In genomic region chr6:157764346-157765068, GRCh38 we compare ENCODE assay signal across 1 cellular context.
TF ChIP-seq lines count a peak whose summit lies in the region.

No MANE protein-coding gene starts in this region.

TF ChIP-seq in HEK293, 187 proteins besides CTCF, POLR2A, EP300 and RAD21 (continued from another document and continues in another):
- TF ChIP-seq ZNF175 (tag by site-specific recombination; IDR thresholded peaks at IDR 0.05) (no peak), KLF9 (tag by site-specific recombination; IDR thresholded peaks at IDR 0.05; ENCODE audit: low read depth) (no peak), PRDM10 (tag by site-specific recombination; IDR thresholded peaks at IDR 0.05) (peak; percentile 92), FEZF1 (tag by site-specific recombination; IDR thresholded peaks at IDR 0.05) (no peak), PRDM6 (tag by site-specific recombination; IDR thresholded peaks at IDR 0.05) (peak; percentile 80), ZNF302 (tag by site-specific recombination; IDR thresholded peaks at IDR 0.05; ENCODE audit: low read depth) (no peak), SP2 (tag by site-specific recombination; IDR thresholded peaks at IDR 0.05) (no peak), ZNF112 (tag by site-specific recombination; IDR thresholded peaks at IDR 0.05) (no peak), KLF16 (tag by site-specific recombination; IDR thresholded peaks at IDR 0.05) (no peak), SP3 (tag by site-specific recombination; IDR thresholded peaks at IDR 0.05) (0 out of 2 replicates have a peak, but pooled peaks have one; percentile 16), ZNF791 (tag by site-specific recombination; IDR thresholded peaks at IDR 0.05) (no peak), ZBTB26 (tag by site-specific recombination; optimal IDR thresholded peaks at IDR 0.05) (no peak), ZNF274 (IDR thresholded peaks at IDR 0.05; ENCODE audit: low read length) (no peak), ZNF274 (tag by site-specific recombination; IDR thresholded peaks at IDR 0.05; ENCODE audit: borderline replicate concordance) (no peak), ZNF585B (tag by site-specific recombination; IDR thresholded peaks at IDR 0.05) (no peak), ZNF677 (tag by site-specific recombination; IDR thresholded peaks at IDR 0.05) (no peak), ZNF645 (tag by site-specific recombination; IDR thresholded peaks at IDR 0.05) (no peak), ZNF639 (tag by site-specific recombination; IDR thresholded peaks at IDR 0.05) (peak; percentile 56; the same call in 1 of the 2 replicates), ZNF426 (tag by site-specific recombination; IDR thresholded peaks at IDR 0.05) (no peak), ZNF362 (tag by site-specific recombination; IDR thresholded peaks at IDR 0.05) (peak; percentile 99), ZNF548 (tag by site-specific recombination; IDR thresholded peaks at IDR 0.05) (no peak), BCL11A (tag by site-specific recombination; IDR thresholded peaks at IDR 0.05; ENCODE audit: low read depth) (no peak), ELK4 (IDR thresholded peaks at IDR 0.05; ENCODE audit: borderline replicate concordance, low read depth, low read length) (no peak), GLI4 (tag by site-specific recombination; IDR thresholded peaks at IDR 0.05) (no peak), ZBTB11 (tag by site-specific recombination; conservative IDR thresholded peaks at IDR 0.05; ENCODE audit: low read depth) (no peak), ZNF580 (tag by site-specific recombination; IDR thresholded peaks at IDR 0.05) (no peak), ZNF629 (tag by site-specific recombination; IDR thresholded peaks at IDR 0.05) (peak; percentile 84), ZNF843 (tag by site-specific recombination; IDR thresholded peaks at IDR 0.05) (peak; percentile 54; the same call in 1 of the 2 replicates), ZNF510 (tag by site-specific recombination; IDR thresholded peaks at IDR 0.05; ENCODE audit: insufficient replicate concordance) (no peak), ZBTB21 (tag by site-specific recombination; IDR thresholded peaks at IDR 0.05) (peak; percentile 83; the same call in 1 of the 2 replicates), ZNF140 (tag by site-specific recombination; IDR thresholded peaks at IDR 0.05) (no peak), ZNF184 (tag by site-specific recombination; IDR thresholded peaks at IDR 0.05) (0 out of 2 replicates have a peak, but pooled peaks have one; percentile 58), ZEB2 (tag by site-specific recombination; IDR thresholded peaks at IDR 0.05) (peak; percentile 56; the same call in 1 of the 2 replicates), ZBTB6 (tag by site-specific recombination; IDR thresholded peaks at IDR 0.05) (peak; percentile 65; the same call in 1 of the 2 replicates), GLIS2 (tag by site-specific recombination; IDR thresholded peaks at IDR 0.05) (peak; percentile 40; the same call in 1 of the 2 replicates), ZBTB17 (tag by site-specific recombination; IDR thresholded peaks at IDR 0.05) (peak; percentile 87), ZFP69B (tag by site-specific recombination; IDR thresholded peaks at IDR 0.05) (0 out of 2 replicates have a peak, but pooled peaks have one; percentile 9), ZNF473 (tag by site-specific recombination; IDR thresholded peaks at IDR 0.05) (no peak), ZNF239 (tag by site-specific recombination; IDR thresholded peaks at IDR 0.05) (no peak), ZNF792 (tag by site-specific recombination; IDR thresholded peaks at IDR 0.05) (no peak), ZNF837 (tag by site-specific recombination; IDR thresholded peaks at IDR 0.05) (no peak), ZNF701 (tag by site-specific recombination; IDR thresholded peaks at IDR 0.05) (no peak), ZNF513 (tag by site-specific recombination; IDR thresholded peaks at IDR 0.05) (no peak), ZNF521 (tag by site-specific recombination; IDR thresholded peaks at IDR 0.05) (no peak), ZNF660 (tag by site-specific recombination; IDR thresholded peaks at IDR 0.05) (peak; percentile 83), ZNF600 (tag by site-specific recombination; IDR thresholded peaks at IDR 0.05) (peak; percentile 93), ZNF335 (tag by site-specific recombination; conservative IDR thresholded peaks at IDR 0.05) (no peak), ZBTB48 (tag by site-specific recombination; IDR thresholded peaks at IDR 0.05) (no peak), ZNF785 (tag by site-specific recombination; IDR thresholded peaks at IDR 0.05) (no peak), ZIC2 (tag by site-specific recombination; IDR thresholded peaks at IDR 0.05) (no peak)
